Comparison of ENCODE assay signal across 28 cellular contexts in genomic region chr6:10561566-10562088, GRCh38. TPM values are rescaled to one million over a fixed set of nuclear protein-coding genes. Genes with fewer than 3 reads are reported as not detected.
DNase-seq lines count a peak whose midpoint lies in the region; ATAC-seq and TF ChIP-seq lines count a peak whose summit lies in the region.
"Had no signal": no experiment of that assay in that cellular context is flagged by ENCODE, and none has a peak within 500 bp of the region (broad histone marks: within the 10 kb centered on the region; RNA-seq: fewer than 3 reads in every experiment).

No MANE protein-coding gene starts in this region.

- H3K9me3 ChIP-seq in DOHH2 (ENCODE audit: control insufficient read depth, insufficient read depth, low read length) (no peaks in the 10 kb centered on the region), sigmoid colon (no peaks in the 10 kb centered on the region), upper lobe of right lung (no peaks in the 10 kb centered on the region)
- H3K9me3 ChIP-seq: gastrocnemius medialis, mucosa of descending colon had no signal

- H3K9me3 Mint-ChIP-seq in chondrocyte (ENCODE audit: low read depth) = no peaks in the 10 kb centered on the region
- H3K9me3 Mint-ChIP-seq: activated B cell treated with CpG ODN at 0.5 μM for 24 hours; activated CD4-positive, alpha-beta memory T cell treated with anti-CD3 and anti-CD28 coated beads for 36 hours; neural progenitor cell had no signal

- peak overlapping the region; percentile 26; the same call in 1 of the 2 replicates for H3K4me2 ChIP-seq in DOHH2 (ENCODE audit: low read length)
- H3K4me2 ChIP-seq: neural progenitor cell, PC-9 had no signal

- H3F3A ChIP-seq in DOHH2 (ENCODE audit: control insufficient read depth, insufficient read depth) = no peaks in the 10 kb centered on the region

- H4K20me1 ChIP-seq in DOHH2 (ENCODE audit: control insufficient read depth, insufficient read depth, low read depth, low read length) = no peaks in the 10 kb centered on the region

- DNase-seq in chondrocyte (ENCODE audit: low spot score) (no peak), left kidney (ENCODE audit: low read depth, low spot score) (peak; percentile 57), sigmoid colon (no peak), upper lobe of right lung (no peak), NAMALWA (ENCODE audit: low spot score) (no peak)
- DNase-seq: ACHN; activated B cell treated with CpG ODN at 0.5 μM for 24 hours; activated CD4-positive, alpha-beta memory T cell treated with anti-CD3 and anti-CD28 coated beads for 36 hours; activated CD8-positive, alpha-beta memory T cell treated with anti-CD3 and anti-CD28 coated beads, Interleukin-2, amount 50 U/mL, for 48 hours; aorta; C1 segment of cervical spinal cord; Calu3; effector CD8-positive, alpha-beta T cell; gastrocnemius medialis; hypothalamus; left ventricle myocardium superior; mucosa of descending colon; NCI-H2081 treated with DMSO at 0.1 percent for 48 hours; NCI-H446; PC-9; Right ventricle myocardium superior had no signal

- H3K27ac Mint-ChIP-seq in chondrocyte (ENCODE audit: unreplicated experiment) = peak overlapping the region; percentile 6
- H3K27ac Mint-ChIP-seq: activated B cell treated with CpG ODN at 0.5 μM for 24 hours; activated CD4-positive, alpha-beta memory T cell treated with anti-CD3 and anti-CD28 coated beads for 36 hours; activated naive CD8-positive, alpha-beta T cell had no signal

- no peak overlapping the region for H3K4me3 Mint-ChIP-seq in chondrocyte (ENCODE audit: unreplicated experiment)
- H3K4me3 Mint-ChIP-seq: activated B cell treated with CpG ODN at 0.5 μM for 24 hours; activated CD4-positive, alpha-beta memory T cell treated with anti-CD3 and anti-CD28 coated beads for 36 hours; activated naive CD8-positive, alpha-beta T cell; neural progenitor cell had no signal

- TF ChIP-seq CTCF in DOHH2 (IDR thresholded peaks at IDR 0.05; ENCODE audit: low read depth, low read length, poor library complexity, severe bottlenecking) (no peak), chondrocyte (IDR thresholded peaks at IDR 0.05) (no peak), sigmoid colon (IDR thresholded peaks at IDR 0.05) (no peak), upper lobe of right lung (IDR thresholded peaks at IDR 0.05) (no peak)

- H3K27me3 Mint-ChIP-seq in chondrocyte (ENCODE audit: low read depth) = peaks cover 27% of the 10 kb centered on the region
- H3K27me3 Mint-ChIP-seq: activated B cell treated with CpG ODN at 0.5 μM for 24 hours; activated CD4-positive, alpha-beta memory T cell treated with anti-CD3 and anti-CD28 coated beads for 36 hours; activated naive CD8-positive, alpha-beta T cell had no signal

- H3K4me3 ChIP-seq in DOHH2 (ENCODE audit: low read length) (0 out of 2 replicates have a peak overlapping the region, but pooled peaks have one; percentile 13), sigmoid colon (peak overlapping the region in 1 of 4 donors; percentile 47), upper lobe of right lung (no peak overlapping the region)
- H3K4me3 ChIP-seq: gastrocnemius medialis, GM12878, mucosa of descending colon, neural progenitor cell, PC-9 had no signal

- H3K27me3 ChIP-seq in DOHH2 (ENCODE audit: control insufficient read depth, low read length) = no peaks in the 10 kb centered on the region
- no peaks in the 10 kb centered on the region for H3K27me3 ChIP-seq in sigmoid colon
- no peaks in the 10 kb centered on the region for H3K27me3 ChIP-seq in upper lobe of right lung
- H3K27me3 ChIP-seq: neural progenitor cell had no signal

- H3K79me2 ChIP-seq in DOHH2 (ENCODE audit: control insufficient read depth, low read length) = peaks cover 46% of the 10 kb centered on the region

- H3K27ac ChIP-seq in DOHH2 (ENCODE audit: low read depth, low read length) (no peak overlapping the region), sigmoid colon (peak overlapping the region; percentile 81 to 87 (median 85)), upper lobe of right lung (no peak overlapping the region)
- H3K27ac ChIP-seq: gastrocnemius medialis, neural progenitor cell, PC-9 had no signal

- H3K4me1 ChIP-seq in DOHH2 (ENCODE audit: control insufficient read depth, low read length) (peaks cover 12% of the 10 kb centered on the region), sigmoid colon (peaks cover 0 to 37% (median 23%) of the 10 kb centered on the region in 4 donors), upper lobe of right lung (no peaks in the 10 kb centered on the region)

- intact Hi-C loops in sigmoid colon (cut with DNase I) = no loop called here
- intact Hi-C loops in upper lobe of right lung (cut with DNase I) = no loop called here

- no peaks in the 10 kb centered on the region for H3K9me2 ChIP-seq in DOHH2 (replicated peaks; ENCODE audit: control insufficient read depth, low read length)

- H3K36me3 Mint-ChIP-seq in chondrocyte (ENCODE audit: low read depth) = no peaks in the 10 kb centered on the region
- H3K36me3 Mint-ChIP-seq: activated CD4-positive, alpha-beta memory T cell treated with anti-CD3 and anti-CD28 coated beads for 36 hours had no signal

- TF ChIP-seq POLR2A in sigmoid colon (IDR thresholded peaks at IDR 0.05) = no peak

- no peak for TF ChIP-seq EP300 in sigmoid colon (IDR thresholded peaks at IDR 0.05)

- peaks cover 15% of the 10 kb centered on the region for H3K36me3 ChIP-seq in DOHH2 (ENCODE audit: control insufficient read depth, low read length)
- H3K36me3 ChIP-seq in sigmoid colon = no peaks in the 10 kb centered on the region
- peaks cover 4% of the 10 kb centered on the region for H3K36me3 ChIP-seq in upper lobe of right lung
- H3K36me3 ChIP-seq: gastrocnemius medialis, neural progenitor cell had no signal

- 60 to 83% methylated on average over 8 of the region's 8 CpGs for WGBS in sigmoid colon, 2 donors

- peaks cover 18% of the 10 kb centered on the region for H3K4me1 Mint-ChIP-seq in chondrocyte (ENCODE audit: low read depth)

- ATAC-seq in upper lobe of right lung (no peak), GM18907 (IDR thresholded peaks at IDR 0.05; ENCODE audit: unreplicated experiment) (no peak), HG03565 (IDR thresholded peaks at IDR 0.05; ENCODE audit: unreplicated experiment) (no peak)
- ATAC-seq: gastrocnemius medialis, GM12878, HCT116, left ventricle myocardium superior, mucosa of descending colon had no signal

RNA-seq across cellular contexts. Expression of gene GCNT2, which starts 40.5 kb away (rescaled TPM):
- total RNA-seq in chondrocyte (0.12 to 0.67 TPM (median 0.44 TPM) in 3 replicates), sigmoid colon (10 to 100 TPM; 13.2 to 26.9 (median 15.9) TPM), upper lobe of right lung (27.4 TPM)
- polyA plus RNA-seq in sigmoid colon = 1 to 10 TPM; 2.4 to 5.3 (median 4.6) TPM

Comparison
In these comparisons a context has a peak if more than half of its experiments do, and no peak if none do; other contexts are left out.
1. H3K27ac ChIP-seq: peak in sigmoid colon (4 of 4); none in DOHH2 (single experiment) and upper lobe of right lung (single experiment).